ENCODE assay signal across 34 cellular contexts in genomic region chr4:25303578-25303977, GRCh38.
"Had no signal": no experiment of that assay in that cellular context is flagged by ENCODE, and none has a peak within 500 bp of the region (broad histone marks: within the 10 kb centered on the region; RNA-seq: fewer than 3 reads in every experiment).

No MANE protein-coding gene starts in this region.

- H3K9me3 ChIP-seq: adrenal gland, body of pancreas, breast epithelium had no signal

- H3K36me3 ChIP-seq: adrenal gland, brain microvascular endothelial cell, breast epithelium had no signal

- H3K27me3 ChIP-seq: body of pancreas, brain microvascular endothelial cell, breast epithelium had no signal

- FAIRE-seq: astrocyte, TTC549 had no signal

- H3K4me3 ChIP-seq: adrenal gland, body of pancreas, breast epithelium had no signal

- H3K4me1 ChIP-seq: adrenal gland, breast epithelium had no signal

- DNase-seq: activated B cell treated with CpG ODN at 0.5 μM for 24 hours; activated CD4-positive, alpha-beta memory T cell treated with anti-CD3 and anti-CD28 coated beads for 36 hours; activated CD4-positive, alpha-beta T cell treated with anti-CD3 and anti-CD28 coated beads for 4 hours; activated CD4-positive, alpha-beta T cell treated with anti-CD3 and anti-CD28 coated beads, Interleukin-2, amount 10 ng/mL, durations not matched to agents 24 days and 14 days; activated CD4-positive, alpha-beta T cell treated with anti-CD3 and anti-CD28 coated beads, Interleukin-2, amount 50 U/mL, for 1 hour; activated CD4-positive, alpha-beta T cell treated with anti-CD3 and anti-CD28 coated beads, Interleukin-2, amount 50 U/mL, for 4 hours; activated CD4-positive, CD25-positive, alpha-beta regulatory T cell treated with anti-CD3 and anti-CD28 coated beads, Interleukin-2, amount 50 U/mL, for 72 hours; activated CD8-positive, alpha-beta memory T cell treated with anti-CD3 and anti-CD28 coated beads, Interleukin-2, amount 50 U/mL, for 4 hours; activated CD8-positive, alpha-beta T cell treated with anti-CD3 and anti-CD28 coated beads for 36 hours; activated effector memory CD4-positive, alpha-beta T cell treated with anti-CD3 and anti-CD28 coated beads, Interleukin-2, amount 50 U/mL, for 16 hours; activated gamma-delta T cell treated with Interleukin-2 at 50 U/mL for 16 hours; activated naive CD4-positive, alpha-beta T cell; activated naive CD4-positive, alpha-beta T cell treated with anti-CD3 and anti-CD28 coated beads for 36 hours; activated naive CD4-positive, alpha-beta T cell treated with anti-CD3 and anti-CD28 coated beads, Interleukin-2, amount 50 U/mL, for 16 hours; activated naive CD8-positive, alpha-beta T cell treated with anti-CD3 and anti-CD28 coated beads for 36 hours; activated T-cell treated with anti-CD3 and anti-CD28 coated beads for 4 hours; activated T-cell treated with anti-CD3 and anti-CD28 coated beads, Interleukin-2, amount 50 U/mL, for 1 hour; activated T-cell treated with anti-CD3 and anti-CD28 coated beads, Interleukin-2, amount 50 U/mL, for 4 hours; activated T-cell treated with anti-CD3 and anti-CD28 coated beads, Interleukin-2, amount 50 U/mL, for 72 hours; adrenal gland; amniotic stem cell; aorta; body of pancreas; brain microvascular endothelial cell; cerebellar nuclear complex; T-helper 1 cell; T-helper 2 cell; T-helper 9 cell had no signal

- H3K27ac ChIP-seq: adrenal gland, body of pancreas, brain microvascular endothelial cell, breast epithelium, VCaP had no signal

- ATAC-seq: activated CD8-positive, alpha-beta T cell treated with anti-CD3 and anti-CD28 coated beads for 36 hours; activated naive CD4-positive, alpha-beta T cell treated with anti-CD3 and anti-CD28 coated beads, Interleukin-2, amount 50 U/mL, for 72 hours; activated T-cell treated with anti-CD3 and anti-CD28 coated beads, Interleukin-2, amount 50 U/mL, for 4 hours; activated T-cell treated with anti-CD3 and anti-CD28 coated beads, Interleukin-2, amount 50 U/mL, for 72 hours; activated T-helper 17 cell treated with anti-CD3 and anti-CD28 coated beads, Interleukin-2, amount 50 U/mL, for 72 hours; body of pancreas had no signal
